Comparison of ENCODE assay signal across 25 cellular contexts in the genomic region with DNA sequence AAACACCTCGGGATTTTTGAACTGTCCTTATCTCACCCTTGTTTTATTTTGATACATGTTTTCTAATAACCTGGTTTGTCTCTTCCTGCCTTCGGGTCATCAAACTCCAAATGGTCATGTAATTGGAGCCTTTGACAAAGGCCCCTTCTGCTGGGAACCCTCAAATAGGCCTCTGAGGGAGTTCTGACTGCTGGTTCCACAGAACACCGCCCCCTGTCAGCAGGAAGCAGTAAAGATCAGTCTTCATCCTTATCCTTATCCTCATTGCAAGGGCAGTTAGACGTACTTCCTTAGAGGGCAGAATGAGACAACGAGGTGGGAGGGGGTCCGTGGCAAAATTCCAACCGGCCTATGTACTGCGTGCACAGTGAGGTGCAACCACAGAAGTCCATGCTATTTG. TPM values are rescaled to one million over a fixed set of nuclear protein-coding genes. Genes with fewer than 3 reads are reported as not detected.
"Had no signal": no experiment of that assay in that cellular context is flagged by ENCODE, and none has a peak within 500 bp of the region (broad histone marks: within the 10 kb centered on the region; RNA-seq: fewer than 3 reads in every experiment).

No MANE protein-coding gene starts in this region.

- H3K27me3 ChIP-seq: brain microvascular endothelial cell, esophagus squamous epithelium, neutrophil, upper lobe of right lung had no signal

- DNase-seq: activated CD4-positive, alpha-beta T cell treated with anti-CD3 and anti-CD28 coated beads for 1 hour; activated CD4-positive, alpha-beta T cell treated with anti-CD3 and anti-CD28 coated beads, Interleukin-2, amount 50 U/mL, for 4 hours; activated naive CD4-positive, alpha-beta T cell; activated naive CD8-positive, alpha-beta T cell treated with anti-CD3 and anti-CD28 coated beads, Interleukin-2, amount 10 ng/mL, durations not matched to agents 7 days and 5 days; activated T-cell treated with anti-CD3 and anti-CD28 coated beads for 4 hours; anterior cingulate cortex; brain microvascular endothelial cell; cortex of kidney; effector CD4-positive, alpha-beta T cell; esophagus squamous epithelium; hypothalamus; immature natural killer cell; mesenchymal stem cell; natural killer cell; stimulated activated CD4-positive, alpha-beta T cell treated with anti-CD3 and anti-CD28 coated beads, Interleukin-1b, Interleukin-23, amount 100 ng/mL, for 48 hours; stimulated activated naive CD8-positive, alpha-beta T cell treated with anti-CD3 and anti-CD28 coated beads, Interleukin-15, amount 100 ng/mL, for 72 hours; upper lobe of right lung had no signal

- H3K4me1 Mint-ChIP-seq: activated naive CD8-positive, alpha-beta T cell treated with anti-CD3 and anti-CD28 coated beads, Interleukin-2, amount 10 ng/mL, durations not matched to agents 7 days and 5 days; central memory CD8-positive, alpha-beta T cell; immature natural killer cell; natural killer cell; stimulated activated naive CD8-positive, alpha-beta T cell treated with anti-CD3 and anti-CD28 coated beads, Interleukin-15, amount 100 ng/mL, for 72 hours had no signal

- H3K4me3 Mint-ChIP-seq: activated naive CD8-positive, alpha-beta T cell treated with anti-CD3 and anti-CD28 coated beads, Interleukin-2, amount 10 ng/mL, durations not matched to agents 7 days and 5 days; central memory CD8-positive, alpha-beta T cell; immature natural killer cell; natural killer cell; stimulated activated naive CD8-positive, alpha-beta T cell treated with anti-CD3 and anti-CD28 coated beads, Interleukin-15, amount 100 ng/mL, for 72 hours had no signal

- H3K27me3 Mint-ChIP-seq: activated naive CD8-positive, alpha-beta T cell treated with anti-CD3 and anti-CD28 coated beads, Interleukin-2, amount 10 ng/mL, durations not matched to agents 7 days and 5 days; central memory CD8-positive, alpha-beta T cell; stimulated activated naive CD8-positive, alpha-beta T cell treated with anti-CD3 and anti-CD28 coated beads, Interleukin-15, amount 100 ng/mL, for 72 hours had no signal

- H3K4me1 ChIP-seq: esophagus squamous epithelium, parathyroid adenoma, upper lobe of right lung had no signal

- H3K36me3 Mint-ChIP-seq: activated naive CD8-positive, alpha-beta T cell treated with anti-CD3 and anti-CD28 coated beads, Interleukin-2, amount 10 ng/mL, durations not matched to agents 7 days and 5 days; natural killer cell had no signal

- H3K36me3 ChIP-seq: brain microvascular endothelial cell, esophagus squamous epithelium, neutrophil, upper lobe of right lung had no signal

- H3K4me3 ChIP-seq: esophagus squamous epithelium, upper lobe of right lung had no signal

- ATAC-seq: natural killer cell; stimulated activated naive CD8-positive, alpha-beta T cell treated with anti-CD3 and anti-CD28 coated beads, Interleukin-15, amount 100 ng/mL, for 72 hours; upper lobe of right lung had no signal

- H2AFZ ChIP-seq: parathyroid adenoma had no signal

- H3K27ac ChIP-seq: brain microvascular endothelial cell, esophagus squamous epithelium, neutrophil, parathyroid adenoma, upper lobe of right lung had no signal

- H3K27ac Mint-ChIP-seq: activated naive CD8-positive, alpha-beta T cell treated with anti-CD3 and anti-CD28 coated beads, Interleukin-2, amount 10 ng/mL, durations not matched to agents 7 days and 5 days; immature natural killer cell; natural killer cell had no signal

- H3K9me3 ChIP-seq: neutrophil, upper lobe of right lung had no signal

- H3K79me2 ChIP-seq: parathyroid adenoma had no signal

RNA-seq across cellular contexts. Expression of gene TRIM51, which starts 12.1 kb away (rescaled TPM):
- total RNA-seq: activated naive CD8-positive, alpha-beta T cell treated with anti-CD3 and anti-CD28 coated beads, Interleukin-2, amount 10 ng/mL, durations not matched to agents 7 days and 5 days; endothelial cell of umbilical vein; esophagus squamous epithelium; fibroblast of villous mesenchyme; glomerular endothelial cell; liver; temporal lobe; upper lobe of right lung had no signal
- polyA plus RNA-seq: endothelial cell of umbilical vein, immature natural killer cell, liver had no signal

RNA-seq across cellular contexts. Expression of gene OR5W2, which starts 19.2 kb away (rescaled TPM):
- total RNA-seq: activated naive CD8-positive, alpha-beta T cell treated with anti-CD3 and anti-CD28 coated beads, Interleukin-2, amount 10 ng/mL, durations not matched to agents 7 days and 5 days; endothelial cell of umbilical vein; esophagus squamous epithelium; fibroblast of villous mesenchyme; glomerular endothelial cell; liver; natural killer cell; temporal lobe; upper lobe of right lung had no signal
- polyA plus RNA-seq: endothelial cell of umbilical vein, immature natural killer cell, liver had no signal

RNA-seq across cellular contexts. Expression of gene OR5I1, which starts 41.0 kb away (rescaled TPM):
- total RNA-seq: activated naive CD8-positive, alpha-beta T cell treated with anti-CD3 and anti-CD28 coated beads, Interleukin-2, amount 10 ng/mL, durations not matched to agents 7 days and 5 days; endothelial cell of umbilical vein; esophagus squamous epithelium; fibroblast of villous mesenchyme; glomerular endothelial cell; liver; natural killer cell; temporal lobe; upper lobe of right lung had no signal
- polyA plus RNA-seq: endothelial cell of umbilical vein, immature natural killer cell, liver had no signal

RNA-seq across cellular contexts. Expression of gene OR5D16, which starts 56.7 kb away (rescaled TPM):
- total RNA-seq: activated naive CD8-positive, alpha-beta T cell treated with anti-CD3 and anti-CD28 coated beads, Interleukin-2, amount 10 ng/mL, durations not matched to agents 7 days and 5 days; endothelial cell of umbilical vein; esophagus squamous epithelium; fibroblast of villous mesenchyme; glomerular endothelial cell; liver; natural killer cell; temporal lobe; upper lobe of right lung had no signal
- polyA plus RNA-seq: endothelial cell of umbilical vein, immature natural killer cell, liver had no signal
